ENCODE assay signal across 1 cellular context in the genomic region with DNA sequence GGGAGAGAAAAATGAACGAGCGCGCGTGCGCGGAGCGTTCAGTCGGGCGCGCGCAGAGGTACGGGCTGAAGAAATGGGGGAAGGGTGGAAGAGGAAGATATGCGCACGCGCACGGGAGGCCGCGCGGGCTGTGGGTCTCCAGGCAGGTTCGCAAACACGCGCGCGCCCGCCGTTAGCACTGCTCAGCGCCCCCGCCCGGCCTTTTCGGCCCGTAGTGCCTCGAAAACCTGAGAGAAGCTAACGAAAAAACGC.
TF ChIP-seq lines count a peak whose summit lies in the region.

No MANE protein-coding gene starts in this region.

TF ChIP-seq in HepG2, 621 proteins besides CTCF, POLR2A, EP300 and RAD21 (continued from another document):
- TF ChIP-seq NFE2L1 (CRISPR knock-in tag; IDR thresholded peaks at IDR 0.05; ENCODE audit: borderline replicate concordance), result 0 out of 2 replicates have a peak, but pooled peaks have one; percentile 1
- TF ChIP-seq ZNF317 (CRISPR knock-in tag; IDR thresholded peaks at IDR 0.05), result peak; percentile 24
- TF ChIP-seq ZBTB7A (CRISPR knock-in tag; IDR thresholded peaks at IDR 0.05), result no peak
- TF ChIP-seq, protein P1, sequence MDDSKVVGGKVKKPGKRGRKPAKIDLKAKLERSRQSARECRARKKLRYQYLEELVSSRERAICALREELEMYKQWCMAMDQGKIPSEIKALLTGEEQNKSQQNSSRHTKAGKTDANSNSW (CRISPR knock-in tag; IDR thresholded peaks at IDR 0.05; ENCODE audit: borderline replicate concordance), result 0 out of 2 replicates have a peak, but pooled peaks have one; percentile 76
- TF ChIP-seq, protein P2, sequence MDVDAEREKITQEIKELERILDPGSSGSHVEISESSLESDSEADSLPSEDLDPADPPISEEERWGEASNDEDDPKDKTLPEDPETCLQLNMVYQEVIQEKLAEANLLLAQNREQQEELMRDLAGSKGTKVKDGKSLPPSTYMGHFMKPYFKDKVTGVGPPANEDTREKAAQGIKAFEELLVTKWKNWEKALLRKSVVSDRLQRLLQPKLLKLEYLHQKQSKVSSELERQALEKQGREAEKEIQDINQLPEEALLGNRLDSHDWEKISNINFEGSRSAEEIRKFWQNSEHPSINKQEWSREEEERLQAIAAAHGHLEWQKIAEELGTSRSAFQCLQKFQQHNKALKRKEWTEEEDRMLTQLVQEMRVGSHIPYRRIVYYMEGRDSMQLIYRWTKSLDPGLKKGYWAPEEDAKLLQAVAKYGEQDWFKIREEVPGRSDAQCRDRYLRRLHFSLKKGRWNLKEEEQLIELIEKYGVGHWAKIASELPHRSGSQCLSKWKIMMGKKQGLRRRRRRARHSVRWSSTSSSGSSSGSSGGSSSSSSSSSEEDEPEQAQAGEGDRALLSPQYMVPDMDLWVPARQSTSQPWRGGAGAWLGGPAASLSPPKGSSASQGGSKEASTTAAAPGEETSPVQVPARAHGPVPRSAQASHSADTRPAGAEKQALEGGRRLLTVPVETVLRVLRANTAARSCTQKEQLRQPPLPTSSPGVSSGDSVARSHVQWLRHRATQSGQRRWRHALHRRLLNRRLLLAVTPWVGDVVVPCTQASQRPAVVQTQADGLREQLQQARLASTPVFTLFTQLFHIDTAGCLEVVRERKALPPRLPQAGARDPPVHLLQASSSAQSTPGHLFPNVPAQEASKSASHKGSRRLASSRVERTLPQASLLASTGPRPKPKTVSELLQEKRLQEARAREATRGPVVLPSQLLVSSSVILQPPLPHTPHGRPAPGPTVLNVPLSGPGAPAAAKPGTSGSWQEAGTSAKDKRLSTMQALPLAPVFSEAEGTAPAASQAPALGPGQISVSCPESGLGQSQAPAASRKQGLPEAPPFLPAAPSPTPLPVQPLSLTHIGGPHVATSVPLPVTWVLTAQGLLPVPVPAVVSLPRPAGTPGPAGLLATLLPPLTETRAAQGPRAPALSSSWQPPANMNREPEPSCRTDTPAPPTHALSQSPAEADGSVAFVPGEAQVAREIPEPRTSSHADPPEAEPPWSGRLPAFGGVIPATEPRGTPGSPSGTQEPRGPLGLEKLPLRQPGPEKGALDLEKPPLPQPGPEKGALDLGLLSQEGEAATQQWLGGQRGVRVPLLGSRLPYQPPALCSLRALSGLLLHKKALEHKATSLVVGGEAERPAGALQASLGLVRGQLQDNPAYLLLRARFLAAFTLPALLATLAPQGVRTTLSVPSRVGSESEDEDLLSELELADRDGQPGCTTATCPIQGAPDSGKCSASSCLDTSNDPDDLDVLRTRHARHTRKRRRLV (CRISPR knock-in tag; IDR thresholded peaks at IDR 0.05), result peak; percentile 56; the same call in 1 of the 2 replicates
- TF ChIP-seq YEATS4 (CRISPR knock-in tag; IDR thresholded peaks at IDR 0.05; ENCODE audit: borderline replicate concordance), result no peak
